In the genomic region with DNA sequence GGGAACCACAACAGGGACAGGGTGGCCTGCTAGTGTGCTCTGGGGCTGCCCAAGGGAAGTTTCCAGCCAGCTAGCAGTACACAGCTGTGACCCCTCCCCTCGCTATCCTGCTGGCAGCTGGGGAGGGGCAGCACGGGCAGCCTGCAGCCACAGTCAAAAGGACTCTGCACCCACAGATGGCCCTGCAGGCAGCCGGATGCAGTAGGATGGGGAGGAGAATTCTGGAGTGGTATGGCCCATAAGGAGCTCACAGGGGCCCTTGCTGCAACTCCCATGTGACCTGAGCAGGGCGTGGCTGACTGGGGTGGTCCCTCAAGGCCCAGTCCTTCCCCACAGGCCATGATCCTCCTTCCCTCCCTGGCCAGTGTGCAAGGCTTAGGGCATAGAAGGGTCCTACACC, we compare ENCODE assay signal across 18 cellular contexts.
DNase-seq lines count a peak whose midpoint lies in the region; ATAC-seq and TF ChIP-seq lines count a peak whose summit lies in the region.
"Had no signal": no experiment of that assay in that cellular context is flagged by ENCODE, and none has a peak within 500 bp of the region (broad histone marks: within the 10 kb centered on the region; RNA-seq: fewer than 3 reads in every experiment).

No MANE protein-coding gene starts in this region.

- H3K4me3 Mint-ChIP-seq in chondrocyte (ENCODE audit: unreplicated experiment), result no peak overlapping the region
- H3K4me3 Mint-ChIP-seq in nephron progenitor cell, result no peak overlapping the region
- H3K4me3 Mint-ChIP-seq: CD14-positive monocyte, H9 had no signal

- H3K27me3 Mint-ChIP-seq in chondrocyte (ENCODE audit: low read depth) (no peaks in the 10 kb centered on the region), nephron progenitor cell (ENCODE audit: low read depth, poor library complexity) (no peaks in the 10 kb centered on the region)

- intact Hi-C loops in A673 (cut with micrococcal nuclease; ENCODE audit: unreplicated experiment), result no loop called here

- no peak for ATAC-seq in GM21367 (IDR thresholded peaks at IDR 0.05; ENCODE audit: unreplicated experiment)

- H3K27ac ChIP-seq in A673 (ENCODE audit: low read depth, low read length, poor library complexity, severe bottlenecking) (peak overlapping the region; percentile 34), HEK293 (ENCODE audit: extremely low read depth, low read depth, low read length) (no peak overlapping the region)

- H3K4me1 ChIP-seq in A673 (ENCODE audit: insufficient read depth, low read length, poor library complexity, severe bottlenecking) (peaks cover 16% of the 10 kb centered on the region), HEK293 (ENCODE audit: control insufficient read depth, insufficient read depth, low read length) (no peaks in the 10 kb centered on the region)

- H3K9me3 ChIP-seq in A673 (ENCODE audit: low read depth, low read length, poor library complexity, severe bottlenecking) (no peaks in the 10 kb centered on the region), HEK293 (ENCODE audit: control insufficient read depth, insufficient read depth, low read depth, low read length) (no peaks in the 10 kb centered on the region)

- no peak for TF ChIP-seq CTCF in A673 (conservative IDR thresholded peaks at IDR 0.05; ENCODE audit: low read depth, low read length)
- no peak for TF ChIP-seq CTCF in HEK293 (tag by site-specific recombination; IDR thresholded peaks at IDR 0.05)
- TF ChIP-seq CTCF in chondrocyte (IDR thresholded peaks at IDR 0.05), result no peak
- TF ChIP-seq CTCF in nephron progenitor cell (IDR thresholded peaks at IDR 0.05), result no peak

- H3K36me3 ChIP-seq in A673 (ENCODE audit: insufficient read depth, low read length, poor library complexity, severe bottlenecking) (peaks cover 33% of the 10 kb centered on the region), HEK293 (ENCODE audit: control insufficient read depth in 2 of 2, insufficient read depth in 1 of 2, low read length in 2 of 2) (peaks cover 3 to 98% of the 10 kb centered on the region in 2 experiments)

- H3K4me3 ChIP-seq in A673 (ENCODE audit: low read depth, low read length, poor library complexity, severe bottlenecking), result no peak overlapping the region
- no peak overlapping the region for H3K4me3 ChIP-seq in HEK293 (ENCODE audit: low read depth, low read length)

- DNase-seq in A673 (ENCODE audit: low spot score), result no peak
- DNase-seq in chondrocyte (ENCODE audit: low spot score), result peak; percentile 52
- DNase-seq in nephron progenitor cell, result no peak
- DNase-seq in HEK293T (ENCODE audit: extremely low spot score), result no peak
- DNase-seq in stimulated activated CD4-positive, alpha-beta T cell treated with anti-CD3 and anti-CD28 coated beads, Interleukin-1b, Interleukin-23, amount 100 ng/mL, for 48 hours, result no peak
- no peak for DNase-seq in 8988T
- DNase-seq: DMS79 treated with DMSO at 0.1 percent for 48 hours, H9, KBM-7, NCI-H1105, NCI-H187, NCI-H2227 treated with DMSO at 0.1 percent for 48 hours, NCI-H510A treated with DMSO at 0.1 percent for 48 hours, NCI-H774, SIG-M5 had no signal

- H3K4me1 Mint-ChIP-seq in chondrocyte (ENCODE audit: low read depth) (peaks cover 7% of the 10 kb centered on the region), nephron progenitor cell (peaks cover 18% of the 10 kb centered on the region)
- H3K4me1 Mint-ChIP-seq: CD14-positive monocyte had no signal

- H3K27ac Mint-ChIP-seq in chondrocyte (ENCODE audit: unreplicated experiment), result no peak overlapping the region
- peak overlapping the region; percentile 48 for H3K27ac Mint-ChIP-seq in nephron progenitor cell
- H3K27ac Mint-ChIP-seq: H9 had no signal

- no peaks in the 10 kb centered on the region for H3K27me3 ChIP-seq in A673 (replicated peaks; ENCODE audit: insufficient read depth, low read depth, low read length, poor library complexity)

- H3K36me3 Mint-ChIP-seq in chondrocyte (ENCODE audit: low read depth), result peaks cover 10% of the 10 kb centered on the region
- peaks cover 12% of the 10 kb centered on the region for H3K36me3 Mint-ChIP-seq in nephron progenitor cell (ENCODE audit: low read depth)

- BruUV-seq in A673 (replicated peaks; lab: Mats Ljungman, UMichigan), result no TSS peak

- H3K9me3 Mint-ChIP-seq in chondrocyte (ENCODE audit: low read depth) (no peaks in the 10 kb centered on the region), nephron progenitor cell (no peaks in the 10 kb centered on the region)
- H3K9me3 Mint-ChIP-seq: CD14-positive monocyte, H9 had no signal

- CTCF ChIA-PET in A673 (lab: Charles Lee), result interaction anchor here (1.3 kb wide), 1 partner anchor 10 kb away, joined by 4 read pairs; no protein-coding TSS in a partner anchor
- CTCF ChIA-PET in HEK293 (lab: Yijun Ruan, JAX), result interaction anchor here (1.8 kb wide), 1 partner anchor 10 kb away, joined by 13 read pairs; no protein-coding TSS in a partner anchor
- CTCF ChIA-PET in HEK293T (lab: Yijun Ruan, JAX), result no interaction called here

- POLR2A ChIA-PET in A673 (lab: Charles Lee; ENCODE audit: low non-redundant PET), result no interaction called here
- POLR2A ChIA-PET in HEK293 (lab: Yijun Ruan, JAX), result no interaction called here
- POLR2A ChIA-PET in HEK293T (lab: Yijun Ruan, JAX), result no interaction called here

TF ChIP-seq in HEK293, 187 proteins besides CTCF, POLR2A, EP300 and RAD21:
- peak; percentile 59 for TF ChIP-seq ZIC2 (tag by site-specific recombination; IDR thresholded peaks at IDR 0.05)
- no peak for TF ChIP-seq ZNF677 (tag by site-specific recombination; IDR thresholded peaks at IDR 0.05)

TF ChIP-seq in HEK293T, 16 proteins besides CTCF, POLR2A, EP300 and RAD21:
- TF ChIP-seq TARDBP (IDR thresholded peaks at IDR 0.05), result no peak
- TF ChIP-seq ZNF384 (IDR thresholded peaks at IDR 0.05), result no peak
- TF ChIP-seq L3MBTL2 (conservative IDR thresholded peaks at IDR 0.05), result no peak
- no peak for TF ChIP-seq SP1 (IDR thresholded peaks at IDR 0.05)
- no peak for TF ChIP-seq FOXA1 (IDR thresholded peaks at IDR 0.05)
- no peak for TF ChIP-seq ARNT (IDR thresholded peaks at IDR 0.05)
- TF ChIP-seq, protein P1, sequence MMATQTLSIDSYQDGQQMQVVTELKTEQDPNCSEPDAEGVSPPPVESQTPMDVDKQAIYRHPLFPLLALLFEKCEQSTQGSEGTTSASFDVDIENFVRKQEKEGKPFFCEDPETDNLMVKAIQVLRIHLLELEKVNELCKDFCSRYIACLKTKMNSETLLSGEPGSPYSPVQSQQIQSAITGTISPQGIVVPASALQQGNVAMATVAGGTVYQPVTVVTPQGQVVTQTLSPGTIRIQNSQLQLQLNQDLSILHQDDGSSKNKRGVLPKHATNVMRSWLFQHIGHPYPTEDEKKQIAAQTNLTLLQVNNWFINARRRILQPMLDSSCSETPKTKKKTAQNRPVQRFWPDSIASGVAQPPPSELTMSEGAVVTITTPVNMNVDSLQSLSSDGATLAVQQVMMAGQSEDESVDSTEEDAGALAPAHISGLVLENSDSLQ (IDR thresholded peaks at IDR 0.05), result no peak
- TF ChIP-seq CTBP1 (IDR thresholded peaks at IDR 0.05; ENCODE audit: borderline replicate concordance), result no peak
- TF ChIP-seq BHLHE40 (IDR thresholded peaks at IDR 0.05; ENCODE audit: borderline replicate concordance), result no peak
- no peak for TF ChIP-seq SUZ12 (IDR thresholded peaks at IDR 0.05)
- TF ChIP-seq FOXK2 (IDR thresholded peaks at IDR 0.05), result no peak
- no peak for TF ChIP-seq FOXM1 (IDR thresholded peaks at IDR 0.05; ENCODE audit: borderline replicate concordance)
- TF ChIP-seq NFRKB (IDR thresholded peaks at IDR 0.05), result no peak
- no peak for TF ChIP-seq ELF4 (IDR thresholded peaks at IDR 0.05)
- TF ChIP-seq HDGF (IDR thresholded peaks at IDR 0.05; ENCODE audit: borderline replicate concordance), result no peak
- TF ChIP-seq LEF1 (IDR thresholded peaks at IDR 0.05; ENCODE audit: borderline replicate concordance), result no peak
